ENCODE assay signal across 8 cellular contexts in genomic region chr1:205748398-205749093, GRCh38. TPM values are rescaled to one million over a fixed set of nuclear protein-coding genes. Genes with fewer than 3 reads are reported as not detected.
DNase-seq lines count a peak whose midpoint lies in the region; ATAC-seq, FAIRE-seq and TF ChIP-seq lines count a peak whose summit lies in the region.

No MANE protein-coding gene starts in this region.

- H3K9me3 Mint-ChIP-seq in CD8-positive, alpha-beta T cell = no peaks in the 10 kb centered on the region

- no peaks in the 10 kb centered on the region for H3K9me3 ChIP-seq in CD8-positive, alpha-beta T cell (ENCODE audit: low read length)
- no peaks in the 10 kb centered on the region for H3K9me3 ChIP-seq in PC-3 (ENCODE audit: low read length)
- H3K9me3 ChIP-seq in K562 (replicated peaks; ENCODE audit: control insufficient read depth, insufficient read depth, low read depth, low read length) = no peaks in the 10 kb centered on the region
- H3K9me3 ChIP-seq in keratinocyte (ENCODE audit: control insufficient read depth, low read depth, low read length) = no peaks in the 10 kb centered on the region

- H3K4me1 Mint-ChIP-seq in CD8-positive, alpha-beta T cell (ENCODE audit: low read depth) = peaks cover 50% of the 10 kb centered on the region

- intact Hi-C loops in CD8-positive, alpha-beta T cell (cut with DNase I, micrococcal nuclease) = loop anchor here (1.0 to 5.0 kb wide), 5 partner anchors 37 to 521 kb away; partner anchors contain the start of genes SLC41A1 (in 1 of the 2) and TMCC2 (in 1 of the 2)
- intact Hi-C loops in PC-3 (cut with micrococcal nuclease) (loop anchor here (5.0 kb wide), 1 partner anchor 36 kb away; no protein-coding TSS in a partner anchor), K562 (cut with micrococcal nuclease) (no loop called here)

- TF ChIP-seq EP300 in K562 (IDR thresholded peaks at IDR 0.05; ENCODE audit: low read length) = no peak

- TSS peak; percentile 37 for BruUV-seq in PC-3 (replicated peaks; lab: Mats Ljungman, UMichigan)
- TSS peak; percentile 32 for BruUV-seq in K562 (replicated peaks; lab: Mats Ljungman, UMichigan)

- TF ChIP-seq CTCF in CD8-positive, alpha-beta T cell (IDR thresholded peaks at IDR 0.05) = no peak
- TF ChIP-seq CTCF in PC-3 (conservative IDR thresholded peaks at IDR 0.05; ENCODE audit: low read depth, low read length) (no peak), K562 (IDR thresholded peaks at IDR 0.05 in 2 of 3, conservative IDR thresholded peaks at IDR 0.05 in 1 of 3; ENCODE audit: insufficient read depth in 2 of 3, low read depth in 1 of 3, low read length in 3 of 3) (no peak), keratinocyte (optimal IDR thresholded peaks at IDR 0.05 in 1 of 3, IDR thresholded peaks at IDR 0.05 in 1 of 3, conservative IDR thresholded peaks at IDR 0.05 in 1 of 3; ENCODE audit: extremely low read depth in 1 of 3, insufficient read depth in 2 of 3, low read length in 3 of 3) (no peak)

- H3K9ac ChIP-seq in PC-3 (ENCODE audit: low read length) (peak overlapping the region; percentile 93), K562 (ENCODE audit: insufficient read depth in 1 of 2, low read depth in 2 of 2, low read length in 2 of 2) (peak overlapping the region; percentile 90 to 97; a peak in 3 of 4 replicates), keratinocyte (ENCODE audit: control insufficient read depth, extremely low read depth, insufficient read depth, low read length) (peak overlapping the region; percentile 97)

- no peaks in the 10 kb centered on the region for H3K27me3 Mint-ChIP-seq in CD8-positive, alpha-beta T cell (ENCODE audit: low read depth)

- no peaks in the 10 kb centered on the region for H3F3A ChIP-seq in PC-3 (ENCODE audit: low read length, unreplicated experiment)

- peak in 1 of 7 experiments; percentile 10 for DNase-seq in CD8-positive, alpha-beta T cell
- no peak for DNase-seq in H7
- DNase-seq in PC-3 = peak; percentile 23
- peak; percentile 23 to 76 (median 35) for DNase-seq in K562 (ENCODE audit: extremely low read depth in 1 of 4, low spot score in 3 of 4)
- DNase-seq in keratinocyte (ENCODE audit: low read depth, low spot score) = no peak
- peak; percentile 57 for DNase-seq in stimulated activated CD4-positive, alpha-beta T cell treated with anti-CD3 and anti-CD28 coated beads, Interleukin-4, amount 100 ng/mL, for 24 hours
- DNase-seq in epidermal melanocyte (ENCODE audit: insufficient read length, low spot score) = no peak
- DNase-seq in NCI-H2196 (lab: John Stamatoyannopoulos, UW; ENCODE audit: unreplicated experiment) = no peak

- no peaks in the 10 kb centered on the region for H3K36me3 ChIP-seq in CD8-positive, alpha-beta T cell (ENCODE audit: insufficient read depth, low read length)
- H3K36me3 ChIP-seq in H7 (replicated peaks; ENCODE audit: control insufficient read depth, insufficient read depth, low read length) (no peaks in the 10 kb centered on the region), PC-3 (ENCODE audit: low read depth, low read length) (peaks cover 20% of the 10 kb centered on the region; the same call in 1 of the 2 replicates), K562 (ENCODE audit: control insufficient read depth, insufficient read depth, low read length) (peaks cover 48% of the 10 kb centered on the region), keratinocyte (ENCODE audit: control insufficient read depth in 2 of 2, extremely low read depth in 1 of 2, insufficient read depth in 2 of 2, low read length in 2 of 2) (peaks cover 0 to 7% of the 10 kb centered on the region in 2 experiments)

- TF ChIP-seq RAD21 in K562 (CRISPR knock-in tag; conservative IDR thresholded peaks at IDR 0.05 in 1 of 2, IDR thresholded peaks at IDR 0.05 in 1 of 2) = no peak

- peak overlapping the region; percentile 98 for H3K27ac Mint-ChIP-seq in CD8-positive, alpha-beta T cell

- no peak for ATAC-seq in CD8-positive, alpha-beta T cell
- ATAC-seq in PC-3 = peak; percentile 11
- ATAC-seq in K562 = peak; percentile 25

- peak overlapping the region; percentile 49 for H2AFZ ChIP-seq in PC-3 (ENCODE audit: low read length)
- H2AFZ ChIP-seq in K562 (ENCODE audit: low read depth, low read length) = peak overlapping the region; percentile 71
- peak overlapping the region; percentile 82 for H2AFZ ChIP-seq in keratinocyte (ENCODE audit: control insufficient read depth, low read length)

- peak overlapping the region; percentile 91 for H3K4me3 ChIP-seq in CD8-positive, alpha-beta T cell (ENCODE audit: low read depth, low read length)
- H3K4me3 ChIP-seq in H7 (ENCODE audit: insufficient read depth, low read depth, low read length) (peak overlapping the region; percentile 95), PC-3 (ENCODE audit: low read length) (peak overlapping the region; percentile 86), K562 (peak overlapping the region; percentile 71), keratinocyte (ENCODE audit: control insufficient read depth in 2 of 3, extremely low read depth in 1 of 3, insufficient read depth in 2 of 3, low read depth in 1 of 3, low read length in 3 of 3) (peak overlapping the region; percentile 64 to 100 (median 99))

- peaks cover 63% of the 10 kb centered on the region for H3K79me2 ChIP-seq in PC-3 (ENCODE audit: low read length)
- H3K79me2 ChIP-seq in K562 (ENCODE audit: control insufficient read depth, insufficient read depth, low read length) = peaks cover 63% of the 10 kb centered on the region
- peaks cover 56% of the 10 kb centered on the region for H3K79me2 ChIP-seq in keratinocyte (ENCODE audit: control insufficient read depth, insufficient read depth, low read length)

- H4K20me1 ChIP-seq in PC-3 (ENCODE audit: low read length) (peaks cover 53% of the 10 kb centered on the region), K562 (replicated peaks; ENCODE audit: control insufficient read depth, insufficient read depth, low read length) (peaks cover 36% of the 10 kb centered on the region), keratinocyte (ENCODE audit: control insufficient read depth, extremely low read depth, insufficient read depth, low read length) (peaks cover 14% of the 10 kb centered on the region)

- peak overlapping the region; percentile 93 for H3K4me3 Mint-ChIP-seq in CD8-positive, alpha-beta T cell

- H3K4me1 ChIP-seq in CD8-positive, alpha-beta T cell (ENCODE audit: insufficient read depth, low read length) = peaks cover 30% of the 10 kb centered on the region
- H3K4me1 ChIP-seq in PC-3 (ENCODE audit: insufficient read depth, low read length) = peaks cover 25% of the 10 kb centered on the region
- peaks cover 8 to 27% of the 10 kb centered on the region in 2 experiments; a peak in 4 of 5 replicates for H3K4me1 ChIP-seq in K562 (replicated peaks in 1 of 2; ENCODE audit: control insufficient read depth in 2 of 2, insufficient read depth in 2 of 2, low read length in 2 of 2)
- peaks cover 20% of the 10 kb centered on the region for H3K4me1 ChIP-seq in keratinocyte (ENCODE audit: control insufficient read depth, extremely low read depth, insufficient read depth, low read length)

- CTCF ChIA-PET in CD8-positive, alpha-beta T cell (lab: Charles Lee) = interaction anchor here (0.9 to 1.5 kb wide), 4 partner anchors 9 to 157 kb away, joined by 3 to 4 read pairs (median 4); no protein-coding TSS in a partner anchor
- CTCF ChIA-PET in PC-3 (lab: Charles Lee) = no interaction called here
- CTCF ChIA-PET in K562 (lab: Yijun Ruan, JAX; ENCODE audit: low intra/inter-chr PET ratio) = no interaction called here

- dilution Hi-C loops in keratinocyte (cut with MboI; ENCODE audit: extremely low pct_ligation_motif_present, low sequenced_read_pairs) = no loop called here

- under 1% methylated on average over 13 of the region's 13 CpGs for WGBS in K562 (ENCODE audit: insufficient coverage, low coverage, missing lambda C conversion rate)

- no peaks in the 10 kb centered on the region for H3K27me3 ChIP-seq in CD8-positive, alpha-beta T cell (ENCODE audit: insufficient read depth, low read length)
- no peaks in the 10 kb centered on the region for H3K27me3 ChIP-seq in H7 (ENCODE audit: control insufficient read depth, insufficient read depth, low read length)
- H3K27me3 ChIP-seq in PC-3 (ENCODE audit: low read length) = no peaks in the 10 kb centered on the region
- no peaks in the 10 kb centered on the region for H3K27me3 ChIP-seq in K562 (ENCODE audit: control insufficient read depth in 2 of 2, insufficient read depth in 2 of 2, low read length in 2 of 2)
- H3K27me3 ChIP-seq in keratinocyte (ENCODE audit: control insufficient read depth, extremely low read depth, insufficient read depth, low read length) = no peaks in the 10 kb centered on the region

- 0 out of 2 replicates have a peak, but pooled peaks have one; percentile 54 for TF ChIP-seq POLR2A in K562 (conservative IDR thresholded peaks at IDR 0.05)

- H3K4me2 ChIP-seq in PC-3 (ENCODE audit: low read length) (peak overlapping the region; percentile 91), K562 (ENCODE audit: insufficient read depth, low read length) (peak overlapping the region; percentile 99), keratinocyte (ENCODE audit: control insufficient read depth, extremely low read depth, insufficient read depth, low read depth, low read length) (peak overlapping the region; percentile 100)

- H3K9me2 ChIP-seq in PC-3 (replicated peaks; ENCODE audit: low read length) = no peaks in the 10 kb centered on the region

- H3K9me1 ChIP-seq in K562 (ENCODE audit: control insufficient read depth, insufficient read depth, low read length) = no peaks in the 10 kb centered on the region
- no peaks in the 10 kb centered on the region for H3K9me1 ChIP-seq in keratinocyte (ENCODE audit: control insufficient read depth, extremely low read depth, insufficient read depth, low read length)

- POLR2A ChIA-PET in CD8-positive, alpha-beta T cell (lab: Charles Lee) = interaction anchor here (0.6 to 4.4 kb wide), 15 partner anchors 12 to 157 kb away, joined by 3 to 70 read pairs (median 4); partner anchors contain the start of genes ELK4 and RAB29
- POLR2A ChIA-PET in PC-3 (lab: Charles Lee; ENCODE audit: unreplicated experiment) = interaction anchor here (0.7 kb wide), 1 partner anchor 205 kb away, joined by 5 read pairs; no protein-coding TSS in a partner anchor
- POLR2A ChIA-PET in K562 (lab: Yijun Ruan, JAX) = interaction anchor here (0.6 to 2.2 kb wide), 21 partner anchors 10 to 707 kb away, joined by 3 to 44 read pairs (median 4); partner anchors contain the start of gene RAB29

- in situ Hi-C loops in K562 (cut with MboI) = no loop called here

- peak; percentile 56 for FAIRE-seq in K562 (lab: Jason Lieb, UNC)
- FAIRE-seq in keratinocyte (lab: Jason Lieb, UNC) = peak; percentile 9

- H3K27ac ChIP-seq in CD8-positive, alpha-beta T cell (ENCODE audit: low read depth, low read length) = peak overlapping the region; percentile 79
- H3K27ac ChIP-seq in PC-3 (ENCODE audit: low read length) (peak overlapping the region; percentile 81), K562 (ENCODE audit: extremely low read depth, low read depth, low read length) (peak overlapping the region; percentile 96), keratinocyte (ENCODE audit: control insufficient read depth, insufficient read depth, low read length) (peak overlapping the region; percentile 96)

- peaks cover 11% of the 10 kb centered on the region for H3K36me3 Mint-ChIP-seq in CD8-positive, alpha-beta T cell

RNA-seq across cellular contexts. Expression of gene NUCKS1, which starts 1.4 kb away (rescaled TPM):
- 10 to 100 TPM; 70.5 to 95.3 TPM for total RNA-seq in CD8-positive, alpha-beta T cell
- 300 and 371 TPM in 2 replicates for total RNA-seq in H7 (2014; rRNA removed; shearing (Covaris generic))
- total RNA-seq in PC-3 (2014; rRNA removed) = 101 and 122 TPM in 2 replicates
- 27.6 and 204 TPM in 2 replicates for total RNA-seq in K562 (2011; cell fraction: chromatin; rRNA removed; ENCODE audit: low replicate concordance)
- total RNA-seq in K562 (2011; cell fraction: nucleolus; rRNA removed) = 10.8 and 27.2 TPM in 2 replicates
- total RNA-seq in K562 (2011; cell fraction: nucleoplasm; rRNA removed) = 57.1 and 92.6 TPM in 2 replicates
- 81.9 and 87.5 TPM in 2 replicates for total RNA-seq in K562 (2014; rRNA removed)
- total RNA-seq in K562 (2014; rRNA removed; fragmentation: Illumina TruSeq; extraction: Trizol) = 232 and 280 TPM in 2 replicates
- total RNA-seq in K562 (2015; rRNA removed; fragmentation: Illumina TruSeq; extraction: Trizol) = 236 and 244 TPM in 2 replicates
- total RNA-seq in K562 (2021) = 201 and 216 TPM in 2 replicates
- 117 and 149 TPM in 2 replicates for polyA plus RNA-seq in K562 (2011; rRNA removed)
- 32.1 and 83.7 TPM in 2 replicates for polyA plus RNA-seq in K562 (2011; cell fraction: cytosol; rRNA removed)
- 19.9 and 37.5 TPM in 2 replicates for polyA plus RNA-seq in K562 (2011; cell fraction: nucleus; rRNA removed)
- polyA plus RNA-seq in K562 (2012) = 80.3 and 120 TPM in 2 replicates
- 167 and 177 TPM in 2 replicates for polyA plus RNA-seq in K562 (2014; fragmentation: Illumina TruSeq; extraction: Trizol)
- 10 to 100 TPM; 66.7 to 83.4 TPM for polyA plus RNA-seq in K562 (2014; fragmentation: Nextera tagmentation; extraction: Ambion mirVana)
- polyA plus RNA-seq in K562 (2014; rRNA removed) = 94.4 and 95.1 TPM in 2 replicates
- 303 and 322 TPM in 2 replicates for polyA minus RNA-seq in K562 (2011; rRNA and poly(A)+ RNA removed)
- 85.8 and 115 TPM in 2 replicates for polyA minus RNA-seq in K562 (2011; cell fraction: cytosol; rRNA and poly(A)+ RNA removed)
- polyA minus RNA-seq in K562 (2011; cell fraction: nucleus; rRNA and poly(A)+ RNA removed) = 23.7 and 70.9 TPM in 2 replicates
- polyA plus RNA-seq in keratinocyte = 38.0 to 71.6 TPM (median 46.1 TPM) in 3 replicates
- 118 TPM for polyA plus RNA-seq in keratinocyte (2011; ENCODE audit: low read depth)
- 30.6 and 49.2 TPM in 2 replicates for polyA plus RNA-seq in keratinocyte (2011; cell fraction: cytosol; rRNA removed)
- polyA plus RNA-seq in keratinocyte (2011; cell fraction: nucleus; rRNA removed) = 23.5 and 31.6 TPM in 2 replicates
- polyA plus RNA-seq in keratinocyte (2012; ENCODE audit: low replicate concordance) = 29.2 and 63.3 TPM in 2 replicates
- 38.1 to 114 TPM (median 66.3 TPM) in 3 replicates for polyA minus RNA-seq in keratinocyte
- polyA minus RNA-seq in keratinocyte (2011; cell fraction: cytosol; rRNA and poly(A)+ RNA removed) = 49.5 TPM
- polyA minus RNA-seq in keratinocyte (2011; cell fraction: nucleus; rRNA and poly(A)+ RNA removed) = 26.7 and 61.1 TPM in 2 replicates

RNA-seq across cellular contexts. Expression of gene RAB29, which starts 26.7 kb away (rescaled TPM):
- total RNA-seq in CD8-positive, alpha-beta T cell = 10 to 100 TPM; 14.0 to 15.9 TPM
- total RNA-seq in H7 (2014; rRNA removed; shearing (Covaris generic)) = 7.6 and 10.7 TPM in 2 replicates
- 7.4 and 7.9 TPM in 2 replicates for total RNA-seq in PC-3 (2014; rRNA removed)
- 9.7 and 12.5 TPM in 2 replicates for total RNA-seq in K562 (2011; cell fraction: chromatin; rRNA removed; ENCODE audit: low replicate concordance)
- 7.2 and 7.7 TPM in 2 replicates for total RNA-seq in K562 (2011; cell fraction: nucleolus; rRNA removed)
- 8.9 and 11.8 TPM in 2 replicates for total RNA-seq in K562 (2011; cell fraction: nucleoplasm; rRNA removed)
- 6.9 and 7.7 TPM in 2 replicates for total RNA-seq in K562 (2014; rRNA removed)
- total RNA-seq in K562 (2014; rRNA removed; fragmentation: Illumina TruSeq; extraction: Trizol) = 8.5 and 10.2 TPM in 2 replicates
- total RNA-seq in K562 (2015; rRNA removed; fragmentation: Illumina TruSeq; extraction: Trizol) = 9.9 and 11.5 TPM in 2 replicates
- 7.8 and 8.0 TPM in 2 replicates for total RNA-seq in K562 (2021)
- polyA plus RNA-seq in K562 (2011; rRNA removed) = 9.9 and 17.6 TPM in 2 replicates
- polyA plus RNA-seq in K562 (2011; cell fraction: cytosol; rRNA removed) = 11.0 and 14.5 TPM in 2 replicates
- 7.4 and 13.4 TPM in 2 replicates for polyA plus RNA-seq in K562 (2011; cell fraction: nucleus; rRNA removed)
- 11.1 and 11.3 TPM in 2 replicates for polyA plus RNA-seq in K562 (2012)
- 11.1 and 13.9 TPM in 2 replicates for polyA plus RNA-seq in K562 (2014; fragmentation: Illumina TruSeq; extraction: Trizol)
- 1 to 10 TPM; 6.3 to 7.5 TPM for polyA plus RNA-seq in K562 (2014; fragmentation: Nextera tagmentation; extraction: Ambion mirVana)
- 7.2 and 10.8 TPM in 2 replicates for polyA plus RNA-seq in K562 (2014; rRNA removed)
- polyA minus RNA-seq in K562 (2011; rRNA and poly(A)+ RNA removed) = 6.1 and 11.9 TPM in 2 replicates
- 3.5 and 7.2 TPM in 2 replicates for polyA minus RNA-seq in K562 (2011; cell fraction: cytosol; rRNA and poly(A)+ RNA removed)
- 4.1 and 4.8 TPM in 2 replicates for polyA minus RNA-seq in K562 (2011; cell fraction: nucleus; rRNA and poly(A)+ RNA removed)
- 26.7 to 28.0 TPM (median 27.3 TPM) in 3 replicates for polyA plus RNA-seq in keratinocyte
- polyA plus RNA-seq in keratinocyte (2011; ENCODE audit: low read depth) = 6.2 TPM
- polyA plus RNA-seq in keratinocyte (2011; cell fraction: cytosol; rRNA removed) = 23.7 and 28.5 TPM in 2 replicates
- polyA plus RNA-seq in keratinocyte (2011; cell fraction: nucleus; rRNA removed) = 28.4 and 29.1 TPM in 2 replicates
- polyA plus RNA-seq in keratinocyte (2012; ENCODE audit: low replicate concordance) = 12.5 and 27.2 TPM in 2 replicates
- 16.1 to 17.9 TPM (median 17.0 TPM) in 3 replicates for polyA minus RNA-seq in keratinocyte
- polyA minus RNA-seq in keratinocyte (2011; cell fraction: cytosol; rRNA and poly(A)+ RNA removed) = 21.7 TPM
- polyA minus RNA-seq in keratinocyte (2011; cell fraction: nucleus; rRNA and poly(A)+ RNA removed) = 10.8 and 17.6 TPM in 2 replicates

Comparison
In these comparisons a context has a peak if more than half of its experiments do, and no peak if none do; other contexts are left out.
1. DNase-seq: peak in PC-3 (single experiment), K562 (4 of 4) and stimulated activated CD4-positive, alpha-beta T cell treated with anti-CD3 and anti-CD28 coated beads, Interleukin-4, amount 100 ng/mL, for 24 hours (single experiment); none in H7 (single experiment), keratinocyte (single experiment), epidermal melanocyte (single experiment) and NCI-H2196 (single experiment).
2. Peak in every context shown above with its lines, with median percentiles within 50 percentile points of each other: H3K27ac ChIP-seq, H3K4me3 ChIP-seq, H2AFZ ChIP-seq, H3K4me2 ChIP-seq and H3K9ac ChIP-seq.